In the genomic region with DNA sequence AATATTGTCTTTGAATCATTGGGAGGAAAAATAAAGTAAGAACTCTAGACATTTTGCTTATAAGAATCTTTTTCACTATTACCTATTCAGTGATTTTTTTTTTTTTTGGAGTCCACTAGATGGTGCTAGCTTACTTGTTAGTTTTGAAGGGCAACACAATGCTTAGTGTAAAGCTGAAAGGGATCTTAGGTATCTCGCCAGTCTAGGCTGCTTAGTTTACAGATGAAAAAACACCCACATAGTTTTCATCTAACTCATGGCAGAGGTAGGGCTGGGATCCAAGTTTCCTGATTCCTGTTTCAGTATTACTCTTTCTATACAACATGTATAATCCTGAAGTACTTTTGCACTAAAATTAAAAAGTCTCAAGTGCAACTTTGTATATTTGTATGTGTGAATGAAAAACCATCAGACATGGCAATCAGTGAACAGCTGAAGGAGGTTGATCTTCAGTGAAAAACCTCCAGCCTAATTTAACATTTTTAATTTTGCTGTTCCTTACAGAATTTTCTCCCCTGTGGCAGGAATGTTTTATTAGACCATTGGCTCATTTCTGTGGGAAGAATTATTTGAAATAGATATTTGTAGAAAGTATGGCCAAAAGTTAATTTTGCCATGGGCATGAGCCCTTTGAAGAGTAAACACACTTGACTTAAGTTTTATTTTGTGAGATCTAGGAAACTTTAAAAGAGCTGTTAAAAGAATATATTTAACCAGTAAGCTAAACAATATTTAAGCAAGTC, we compare ENCODE assay signal across 9 cellular contexts. TPM values are rescaled to one million over a fixed set of nuclear protein-coding genes. Genes with fewer than 3 reads are reported as not detected.
DNase-seq lines count a peak whose midpoint lies in the region; ATAC-seq and TF ChIP-seq lines count a peak whose summit lies in the region.
"Had no signal": no experiment of that assay in that cellular context is flagged by ENCODE, and none has a peak within 500 bp of the region (broad histone marks: within the 10 kb centered on the region; RNA-seq: fewer than 3 reads in every experiment).

No MANE protein-coding gene starts in this region.

- peak; percentile 39 to 50 for TF ChIP-seq CTCF in Caco-2 (IDR thresholded peaks at IDR 0.05; ENCODE audit: insufficient read depth in 1 of 2, low read depth in 1 of 2, low read length in 1 of 2, severe bottlenecking in 1 of 2, unreplicated experiment in 1 of 2)

- DNase-seq in Caco-2 = peak in 1 of 2 experiments; percentile 17
- peak; percentile 87 for DNase-seq in HPDE6-E6E7 (ENCODE audit: extremely low spot score)
- peak; percentile 77 for DNase-seq in NCI-H748 (lab: John Stamatoyannopoulos, UW; ENCODE audit: unreplicated experiment)
- DNase-seq in cerebellar cortex (ENCODE audit: low spot score) = peak; percentile 64
- DNase-seq in midbrain (lab: John Stamatoyannopoulos, UW) = peak; percentile 52
- DNase-seq in ureter (ENCODE audit: low spot score) = no peak
- no peak for DNase-seq in activated T-cell treated with anti-CD3 and anti-CD28 coated beads, Interleukin-2, amount 50 U/mL, for 1 hour

- H3K27me3 ChIP-seq in Caco-2 (replicated peaks; ENCODE audit: control insufficient read depth, insufficient read depth, low read length) = no peaks in the 10 kb centered on the region

- H3K27me3 Mint-ChIP-seq in Caco-2 (ENCODE audit: insufficient read depth, unreplicated experiment) = no peaks in the 10 kb centered on the region

- no peaks in the 10 kb centered on the region for H3K9me3 Mint-ChIP-seq in Caco-2 (ENCODE audit: unreplicated experiment)

- CTCF ChIA-PET in Caco-2 (lab: Charles Lee) = interaction anchor here (0.6 to 1.3 kb wide), 3 partner anchors 131 to 372 kb away, joined by 3 to 4 read pairs (median 3); no protein-coding TSS in a partner anchor

- H3K4me1 ChIP-seq in Caco-2 = no peaks in the 10 kb centered on the region

- no peaks in the 10 kb centered on the region for H3K36me3 Mint-ChIP-seq in Caco-2 (ENCODE audit: insufficient read depth, unreplicated experiment)

- H3K4me3 ChIP-seq in Caco-2 (ENCODE audit: low read depth, low read length) = no peak overlapping the region
- H3K4me3 ChIP-seq: skin epidermis had no signal

- POLR2A ChIA-PET in Caco-2 (lab: Charles Lee) = no interaction called here

- peak; percentile 66 for ATAC-seq in GM19452 (IDR thresholded peaks at IDR 0.05; ENCODE audit: unreplicated experiment)

- BruUV-seq in Caco-2 (replicated peaks; lab: Mats Ljungman, UMichigan) = no TSS peak

- H3K27ac Mint-ChIP-seq in Caco-2 (ENCODE audit: unreplicated experiment) = no peak overlapping the region

- H3K9me3 ChIP-seq in Caco-2 = no peaks in the 10 kb centered on the region

- H3K4me3 Mint-ChIP-seq in Caco-2 (ENCODE audit: unreplicated experiment) = no peak overlapping the region

- H3K4me1 Mint-ChIP-seq in Caco-2 (ENCODE audit: low read depth, unreplicated experiment) = no peaks in the 10 kb centered on the region

- no peaks in the 10 kb centered on the region for H3K36me3 ChIP-seq in Caco-2 (ENCODE audit: control insufficient read depth, insufficient read depth, low read length)

- intact Hi-C loops in Caco-2 (cut with micrococcal nuclease; ENCODE audit: unreplicated experiment) = loop anchor here (1.0 to 10.0 kb wide), 5 partner anchors 80 to 844 kb away; partner anchors contain the start of gene ALX1

RNA-seq across cellular contexts. Expression of gene LRRIQ1, which starts 40.7 kb away (rescaled TPM):
- total RNA-seq in Caco-2 (2022) (not detected in 2 replicates), ureter (3.2 TPM)

RNA-seq across cellular contexts. Expression of gene TSPAN19, which starts 40.8 kb away (rescaled TPM):
- not detected in 2 replicates for total RNA-seq in Caco-2 (2022)
- total RNA-seq in ureter = not detected

Comparison
In these comparisons a context has a peak if more than half of its experiments do, and no peak if none do; other contexts are left out.
1. DNase-seq: peak in HPDE6-E6E7 (single experiment), NCI-H748 (single experiment), cerebellar cortex (single experiment) and midbrain (single experiment); none in ureter (single experiment) and activated T-cell treated with anti-CD3 and anti-CD28 coated beads, Interleukin-2, amount 50 U/mL, for 1 hour (single experiment).